21 cellular contexts compared by ENCODE assay signal in genomic region chrX:24276011-24276410, GRCh38. TPM values are rescaled to one million over a fixed set of nuclear protein-coding genes. Genes with fewer than 3 reads are reported as not detected.
"Had no signal": no experiment of that assay in that cellular context is flagged by ENCODE, and none has a peak within 500 bp of the region (broad histone marks: within the 10 kb centered on the region; RNA-seq: fewer than 3 reads in every experiment).

No MANE protein-coding gene starts in this region.

- H3K4me1 ChIP-seq: body of pancreas, upper lobe of right lung had no signal

- H3K27ac ChIP-seq: body of pancreas, hepatocyte, ovary, upper lobe of right lung had no signal

- H3K79me2 ChIP-seq: hepatocyte had no signal

- H3K4me2 ChIP-seq: hepatocyte had no signal

- H3K36me3 ChIP-seq: ovary, upper lobe of right lung had no signal

- H3K9me3 ChIP-seq: body of pancreas, ovary, upper lobe of right lung had no signal

- H3K4me3 ChIP-seq: body of pancreas, hepatocyte, ovary, upper lobe of right lung had no signal

- DNase-seq: activated CD4-positive, alpha-beta T cell treated with anti-CD3 and anti-CD28 coated beads, Interleukin-2, amount 10 ng/mL, durations not matched to agents 7 days and 5 days; activated naive CD4-positive, alpha-beta T cell treated with anti-CD3 and anti-CD28 coated beads for 36 hours; activated T-cell treated with anti-CD3 and anti-CD28 coated beads for 4 hours; body of pancreas; central memory CD4-positive, alpha-beta T cell; effector memory CD8-positive, alpha-beta T cell; erythroblast; kidney; ovary; stimulated activated CD4-positive, alpha-beta T cell treated with anti-CD3 and anti-CD28 coated beads, Interleukin-4, amount 100 ng/mL, for 1 hour; stimulated activated CD8-positive, alpha-beta memory T cell treated with anti-CD3 and anti-CD28 coated beads, Interleukin-4, amount 100 ng/mL, for 48 hours; T1000; upper lobe of right lung had no signal

- H3K27me3 ChIP-seq: body of pancreas, hepatocyte, ovary, upper lobe of right lung had no signal

- H2AFZ ChIP-seq: hepatocyte had no signal

RNA-seq across cellular contexts. Expression of gene SUPT20HL2, which starts 37.9 kb away (rescaled TPM):
- total RNA-seq: activated CD4-positive, alpha-beta T cell treated with anti-CD3 and anti-CD28 coated beads, Interleukin-2, amount 10 ng/mL, durations not matched to agents 7 days and 5 days; activated CD8-positive, alpha-beta memory T cell treated with anti-CD3 and anti-CD28 coated beads for 36 hours; activated naive CD4-positive, alpha-beta T cell treated with anti-CD3 and anti-CD28 coated beads for 36 hours; activated T-helper 17 cell treated with anti-CD3 and anti-CD28 coated beads, Interleukin-2, amount 50 U/mL, for 72 hours; body of pancreas; hepatocyte; kidney; liver; mesenteric fat pad; temporal lobe; upper lobe of right lung; WTC11 had no signal
- polyA plus RNA-seq: hepatocyte, liver, neural cell had no signal
